ENCODE assay signal across 11 cellular contexts in genomic region chr7:82335927-82336326, GRCh38.
DNase-seq lines count a peak whose midpoint lies in the region; ATAC-seq and FAIRE-seq lines count a peak whose summit lies in the region.
"Had no signal": no experiment of that assay in that cellular context is flagged by ENCODE, and none has a peak within 500 bp of the region (broad histone marks: within the 10 kb centered on the region; RNA-seq: fewer than 3 reads in every experiment).

No MANE protein-coding gene starts in this region.

- DNase-seq in DMS53 (lab: John Stamatoyannopoulos, UW) (peak; percentile 93), NCI-H128 (lab: John Stamatoyannopoulos, UW; ENCODE audit: unreplicated experiment) (peak; percentile 95), NCI-H82 treated with DMSO at 0.1 percent for 48 hours (lab: John Stamatoyannopoulos, UW; ENCODE audit: unreplicated experiment) (peak; percentile 95), fibroblast of gingiva (ENCODE audit: low read depth) (peak; percentile 8), RCC 7860 (ENCODE audit: low spot score) (no peak)
- DNase-seq: esophagus squamous epithelium; stimulated activated CD4-positive, alpha-beta T cell treated with anti-CD3 and anti-CD28 coated beads, Interleukin-4, amount 100 ng/mL, for 4 hours; uterus had no signal

- FAIRE-seq in RCC 7860 (lab: Jason Lieb, UNC): no peak

- ATAC-seq in GM21381 (IDR thresholded peaks at IDR 0.05; ENCODE audit: unreplicated experiment): no peak
- ATAC-seq in GM21529 (IDR thresholded peaks at IDR 0.05; ENCODE audit: unreplicated experiment): no peak
- ATAC-seq in GM18517 (IDR thresholded peaks at IDR 0.05; ENCODE audit: unreplicated experiment): no peak
